28 cellular contexts compared by ENCODE assay signal in genomic region chr10:75860009-75860408, GRCh38.
"Had no signal": no experiment of that assay in that cellular context is flagged by ENCODE, and none has a peak within 500 bp of the region (broad histone marks: within the 10 kb centered on the region; RNA-seq: fewer than 3 reads in every experiment).

No MANE protein-coding gene starts in this region.

- H3K27ac ChIP-seq: dorsolateral prefrontal cortex, epithelial cell of prostate, foreskin keratinocyte, heart right ventricle, left ventricle myocardium inferior, lower lobe of right lung, pancreas, prostate gland, right atrium auricular region, skin epidermis, spleen, thoracic aorta, transverse colon, upper lobe of right lung, vagina had no signal

- H3K27me3 ChIP-seq: dorsolateral prefrontal cortex, foreskin keratinocyte, heart right ventricle, pancreas, right atrium auricular region, spleen, transverse colon, upper lobe of right lung, vagina had no signal

- H3K4me1 ChIP-seq: foreskin keratinocyte, heart right ventricle, left ventricle myocardium inferior, lower lobe of right lung, pancreas, prostate gland, right atrium auricular region, spleen, transverse colon, upper lobe of right lung, vagina had no signal

- H3K9me3 ChIP-seq: lower lobe of right lung, pancreas, prostate gland, right atrium auricular region, spleen, thoracic aorta, transverse colon, upper lobe of right lung, vagina had no signal

- FAIRE-seq: islet of Langerhans, pancreas had no signal

- DNase-seq: cerebellar nuclear complex; dorsolateral prefrontal cortex; effector CD4-positive, alpha-beta T cell; foreskin keratinocyte; glutamatergic neuron; heart right ventricle; hippocampal formation; left cardiac atrium; left ventricle myocardium inferior; lower lobe of right lung; natural killer cell; occipital lobe; pancreas; spleen; stimulated activated CD4-positive, alpha-beta T cell treated with anti-CD3 and anti-CD28 coated beads, Interleukin-4, amount 100 ng/mL, for 4 hours; stimulated activated naive CD8-positive, alpha-beta T cell treated with anti-CD3 and anti-CD28 coated beads, Interleukin-15, Interleukin-2, amounts not matched to agents 100 U/mL and 50 U/mL, for 24 hours; substantia nigra; transverse colon; upper lobe of right lung had no signal

- ATAC-seq: esophagus mucosa; foreskin keratinocyte; heart right ventricle; lower lobe of right lung; natural killer cell; stimulated activated memory B cell treated with anti-CD40 and anti-IgM and Interleukin-4, amounts not matched to agents 10 μg/mL and 1 μg/mL and 100 μg/mL, for 72 hours; stimulated activated naive CD8-positive, alpha-beta T cell treated with anti-CD3 and anti-CD28 coated beads, Interleukin-15, Interleukin-2, amounts not matched to agents 100 U/mL and 50 U/mL, for 24 hours; upper lobe of right lung had no signal

- H3K36me3 ChIP-seq: heart right ventricle, left ventricle myocardium inferior, lower lobe of right lung, pancreas, prostate gland, right atrium auricular region, spleen, thoracic aorta, transverse colon, upper lobe of right lung, vagina had no signal

- H3K4me3 ChIP-seq: dorsolateral prefrontal cortex, heart right ventricle, left ventricle myocardium inferior, lower lobe of right lung, pancreas, prostate gland, right atrium auricular region, skin epidermis, spleen, thoracic aorta, transverse colon, upper lobe of right lung, vagina had no signal
